ENCODE assay signal across 10 cellular contexts in genomic region chr21:15005391-15005790, GRCh38. TPM values are rescaled to one million over a fixed set of nuclear protein-coding genes. Genes with fewer than 3 reads are reported as not detected.
DNase-seq lines count a peak whose midpoint lies in the region; ATAC-seq lines count a peak whose summit lies in the region.
"Had no signal": no experiment of that assay in that cellular context is flagged by ENCODE, and none has a peak within 500 bp of the region (broad histone marks: within the 10 kb centered on the region; RNA-seq: fewer than 3 reads in every experiment).

No MANE protein-coding gene starts in this region.

- no peak overlapping the region for H2AK5ac ChIP-seq in mesenchymal stem cell (ENCODE audit: low read length, severe bottlenecking)

- H2BK5ac ChIP-seq in mesenchymal stem cell (ENCODE audit: low read depth, low read length, poor library complexity, severe bottlenecking), result no peak overlapping the region

- H3K18ac ChIP-seq in mesenchymal stem cell (ENCODE audit: low read depth in 1 of 2, low read length in 2 of 2), result peak overlapping the region in 1 of 2 experiments; percentile 57

- ATAC-seq in GM19023 (IDR thresholded peaks at IDR 0.05; ENCODE audit: unreplicated experiment) (no peak), GM21825 (IDR thresholded peaks at IDR 0.05; ENCODE audit: unreplicated experiment) (no peak)

- H3K4me2 ChIP-seq in mesenchymal stem cell (ENCODE audit: low read length, poor library complexity, severe bottlenecking), result peak overlapping the region; percentile 49

- 34% methylated on average over 5 of the region's 6 CpGs for WGBS in mesenchymal stem cell

- H4K91ac ChIP-seq in mesenchymal stem cell (ENCODE audit: low read length), result no peak overlapping the region

- peak overlapping the region; percentile 48 for H3K9ac ChIP-seq in mesenchymal stem cell (ENCODE audit: low read length)

- H3K4me1 ChIP-seq in mesenchymal stem cell (ENCODE audit: control insufficient read depth, insufficient read depth, low read depth, low read length), result peaks cover 8% of the 10 kb centered on the region

- H2BK120ac ChIP-seq in mesenchymal stem cell (ENCODE audit: low read depth, low read length), result no peak overlapping the region

- H3K4ac ChIP-seq in mesenchymal stem cell (ENCODE audit: low read depth in 1 of 2, low read length in 2 of 2), result no peak overlapping the region

- peak; percentile 5 for DNase-seq in stimulated activated CD4-positive, alpha-beta T cell treated with anti-CD3 and anti-CD28 coated beads, Interleukin-15, amount 100 ng/mL, for 24 hours
- DNase-seq in stimulated activated CD4-positive, alpha-beta T cell treated with anti-CD3 and anti-CD28 coated beads, Interleukin-4, amount 100 ng/mL, for 24 hours, result no peak
- peak; percentile 15 for DNase-seq in cerebellum (ENCODE audit: low spot score)
- no peak for DNase-seq in mesenchymal stem cell
- no peak for DNase-seq in GOT3 (lab: John Stamatoyannopoulos, UW)
- DNase-seq in DMS53 (lab: John Stamatoyannopoulos, UW), result no peak
- DNase-seq: DMS153, Kasumi-1 had no signal

- H2BK15ac ChIP-seq in mesenchymal stem cell (ENCODE audit: low read depth, poor library complexity, severe bottlenecking), result no peak overlapping the region

- no peak overlapping the region for H2AFZ ChIP-seq in mesenchymal stem cell (ENCODE audit: low read depth, low read length)

- H2BK12ac ChIP-seq in mesenchymal stem cell (ENCODE audit: low read length in 2 of 2), result no peak overlapping the region

- peak overlapping the region in 1 of 2 experiments; percentile 49 for H3K4me3 ChIP-seq in mesenchymal stem cell (ENCODE audit: insufficient read depth in 1 of 2, low read depth in 1 of 2, low read length in 2 of 2)

- no peak overlapping the region for H4K8ac ChIP-seq in mesenchymal stem cell (ENCODE audit: low read length)

- peaks cover 0 to 47% of the 10 kb centered on the region in 2 experiments for H3K36me3 ChIP-seq in mesenchymal stem cell (ENCODE audit: control insufficient read depth in 1 of 2, insufficient read depth in 2 of 2, low read depth in 1 of 2, low read length in 2 of 2)

- H3K9me3 ChIP-seq in mesenchymal stem cell (ENCODE audit: control insufficient read depth, low read length), result no peaks in the 10 kb centered on the region

- no peaks in the 10 kb centered on the region for H3K27me3 ChIP-seq in mesenchymal stem cell (ENCODE audit: control insufficient read depth in 1 of 2, insufficient read depth in 1 of 2, low read length in 2 of 2)

- H3K79me1 ChIP-seq in mesenchymal stem cell (replicated peaks; ENCODE audit: low read length, poor library complexity, severe bottlenecking), result peaks cover 8% of the 10 kb centered on the region

- peak overlapping the region; percentile 78 for H3K27ac ChIP-seq in mesenchymal stem cell (ENCODE audit: low read length, poor library complexity, severe bottlenecking)

- H3K23ac ChIP-seq in mesenchymal stem cell (ENCODE audit: low read length in 2 of 2), result no peak overlapping the region

- no peak overlapping the region for H3K14ac ChIP-seq in mesenchymal stem cell (ENCODE audit: low read length in 2 of 2)

RNA-seq across cellular contexts. Expression of gene NRIP1, which starts 59.4 kb away (rescaled TPM):
- 98.4 TPM for total RNA-seq in cerebellum
- 8.1 TPM for polyA plus RNA-seq in mesenchymal stem cell (2013, experiment 1 of 2)
- 8.1 TPM for polyA plus RNA-seq in mesenchymal stem cell (2013, experiment 2 of 2)

Comparison
In these comparisons a context has a peak if more than half of its experiments do, and no peak if none do; other contexts are left out.
1. DNase-seq: peak in stimulated activated CD4-positive, alpha-beta T cell treated with anti-CD3 and anti-CD28 coated beads, Interleukin-15, amount 100 ng/mL, for 24 hours (single experiment) and cerebellum (single experiment); none in stimulated activated CD4-positive, alpha-beta T cell treated with anti-CD3 and anti-CD28 coated beads, Interleukin-4, amount 100 ng/mL, for 24 hours (single experiment), mesenchymal stem cell (single experiment), GOT3 (single experiment) and DMS53 (single experiment).